In the genomic region with DNA sequence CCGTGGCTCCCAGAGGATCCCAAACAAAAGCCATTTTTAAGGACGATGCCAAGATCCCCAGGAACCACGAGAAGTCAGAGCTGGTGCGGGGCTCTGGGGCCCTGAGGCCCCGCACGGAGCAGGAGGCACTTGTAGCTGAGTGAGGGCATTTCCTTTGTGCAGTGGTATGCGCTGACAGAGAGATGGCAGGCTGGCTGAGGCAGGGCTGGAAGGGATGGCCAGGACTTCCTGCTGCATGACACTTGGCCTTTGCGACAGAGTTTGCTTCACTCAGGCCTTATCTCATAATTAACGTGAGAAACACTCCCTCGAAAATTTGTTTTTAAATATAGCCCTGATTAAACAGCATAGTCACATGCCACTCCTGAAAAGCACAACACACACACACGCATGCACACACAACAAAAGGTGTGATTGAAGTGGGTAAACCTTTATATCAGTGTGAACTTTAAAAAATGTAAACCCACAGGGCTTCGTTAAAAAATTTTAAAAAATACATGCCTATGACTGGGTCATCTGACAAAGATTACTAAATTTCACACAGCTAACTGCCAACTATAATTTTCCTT, we compare ENCODE assay signal across 13 cellular contexts.
A peak's percentile ranks its signal among the peaks of the same experiment; 100 is the strongest.
DNase-seq lines count a peak whose midpoint lies in the region; ATAC-seq, FAIRE-seq and TF ChIP-seq lines count a peak whose summit lies in the region.
"Had no signal": no experiment of that assay in that cellular context is flagged by ENCODE, and none has a peak within 500 bp of the region (broad histone marks: within the 10 kb centered on the region; RNA-seq: fewer than 3 reads in every experiment).

No MANE protein-coding gene starts in this region.

- H3K36me3 Mint-ChIP-seq in natural killer cell = no peaks in the 10 kb centered on the region

- TF ChIP-seq EP300 in HepG2 (IDR thresholded peaks at IDR 0.05; ENCODE audit: low read depth in 2 of 2, low read length in 2 of 2) (no peak), HepG2 (CRISPR knock-in tag; IDR thresholded peaks at IDR 0.05; ENCODE audit: borderline replicate concordance) (no peak), tibial nerve (IDR thresholded peaks at IDR 0.05) (no peak)

- POLR2A ChIA-PET in HepG2 (lab: Yijun Ruan, JAX) = no interaction called here

- DNase-seq in HepG2 (ENCODE audit: low spot score) (no peak), cardiac septum (ENCODE audit: low spot score) (peak; percentile 87), natural killer cell (peak; percentile 52), aorta (peak in 1 of 2 donors; percentile 66), tibial nerve (ENCODE audit: low spot score in 2 of 2) (no peak), GM13976 (ENCODE audit: low spot score) (no peak)
- DNase-seq: ACHN; DND-41; NK-92 treated with Interleukin-12 subunit alpha and Interleukin-12 subunit beta, amount 100 ng/mL, for 24 hours; stimulated activated CD4-positive, alpha-beta T cell treated with anti-CD3 and anti-CD28 coated beads, Interleukin-15, amount 100 ng/mL, for 24 hours had no signal

- ATAC-seq in HepG2 (no peak), natural killer cell (peak; percentile 68 to 82 (median 74)), aorta (ENCODE audit: low FRiP score) (peak; percentile 76), GM21737 (IDR thresholded peaks at IDR 0.05; ENCODE audit: unreplicated experiment) (no peak)

- H3K9me3 Mint-ChIP-seq in natural killer cell = no peaks in the 10 kb centered on the region

- TF ChIP-seq CTCF in liver (IDR thresholded peaks at IDR 0.05; ENCODE audit: low read depth, low read length, missing input control) = no peak
- no peak for TF ChIP-seq CTCF in HepG2 (CRISPR knock-in tag; IDR thresholded peaks at IDR 0.05)
- TF ChIP-seq CTCF in natural killer cell (IDR thresholded peaks at IDR 0.05) = no peak
- no peak for TF ChIP-seq CTCF in tibial nerve (IDR thresholded peaks at IDR 0.05)
- no peak for TF ChIP-seq CTCF in GM13976 (IDR thresholded peaks at IDR 0.05; ENCODE audit: borderline replicate concordance, control extremely low read depth, extremely low read depth, insufficient read depth, missing control alignments)

- no peaks in the 10 kb centered on the region for H4K20me1 ChIP-seq in HepG2 (ENCODE audit: insufficient read depth, low read length)

- BruUV-seq in HepG2 (replicated peaks; lab: Mats Ljungman, UMichigan) = no TSS peak

- no peaks in the 10 kb centered on the region for H3K9me3 ChIP-seq in liver (ENCODE audit: control insufficient read depth in 4 of 4, low read length in 3 of 4)
- H3K9me3 ChIP-seq in HepG2 (ENCODE audit: low read length) = no peaks in the 10 kb centered on the region
- H3K9me3 ChIP-seq in aorta (ENCODE audit: control insufficient read depth, low read length) = no peaks in the 10 kb centered on the region
- no peaks in the 10 kb centered on the region for H3K9me3 ChIP-seq in tibial nerve
- H3K9me3 ChIP-seq: suprapubic skin had no signal

- H3K27ac ChIP-seq in liver (ENCODE audit: low read depth in 1 of 2, low read length in 2 of 2) (peak overlapping the region in 1 of 2 donors; percentile 10), HepG2 (ENCODE audit: extremely low read length, insufficient read depth, low read length) (no peak overlapping the region), aorta (ENCODE audit: low read depth in 1 of 2, low read length in 2 of 2) (no peak overlapping the region), tibial nerve (no peak overlapping the region)
- H3K27ac ChIP-seq: suprapubic skin had no signal

- in situ Hi-C loops in HepG2 (cut with HindIII; ENCODE audit: extremely low pct_ligation_motif_present, low pct_unique_long_range_greater_than_20kb) = loop anchor here (25.0 kb wide), 1 partner anchor 470 kb away; no protein-coding TSS in a partner anchor
- in situ Hi-C loops in GM13976 (cut with MboI; ENCODE audit: low sequenced_read_pairs, unreplicated experiment) = no loop called here

- no peaks in the 10 kb centered on the region for H3K79me2 ChIP-seq in HepG2 (ENCODE audit: insufficient read depth, low read length)

- CTCF ChIA-PET in HepG2 (lab: Yijun Ruan, JAX; ENCODE audit: low intra/inter-chr PET ratio, low total read pairs) = no interaction called here

- TF ChIP-seq RAD21 in liver (IDR thresholded peaks at IDR 0.05) (no peak), HepG2 (CRISPR knock-in tag; IDR thresholded peaks at IDR 0.05) (no peak)

- FAIRE-seq in HepG2 (lab: Jason Lieb, UNC) = no peak

- H3K4me3 ChIP-seq in liver (ENCODE audit: low read depth in 1 of 3, low read length in 3 of 3) = no peak overlapping the region
- no peak overlapping the region for H3K4me3 ChIP-seq in HepG2 (replicated peaks in 1 of 3; ENCODE audit: insufficient read depth in 1 of 3, low read depth in 2 of 3, low read length in 3 of 3)
- no peak overlapping the region for H3K4me3 ChIP-seq in aorta (ENCODE audit: low read length in 2 of 2)
- no peak overlapping the region for H3K4me3 ChIP-seq in tibial nerve
- H3K4me3 ChIP-seq: suprapubic skin had no signal

- H3K4me1 ChIP-seq in liver (ENCODE audit: control insufficient read depth in 4 of 4, insufficient read depth in 4 of 4, low read length in 3 of 4) (peaks cover 0 to 3% (median 0%) of the 10 kb centered on the region in 4 donors), HepG2 (ENCODE audit: insufficient read depth, low read length) (no peaks in the 10 kb centered on the region), aorta (ENCODE audit: control insufficient read depth in 1 of 2, insufficient read depth in 2 of 2, low read length in 2 of 2) (no peaks in the 10 kb centered on the region), tibial nerve (peaks cover 0 to 17% (median 0%) of the 10 kb centered on the region in 4 donors)

- no peaks in the 10 kb centered on the region for H3K27me3 Mint-ChIP-seq in natural killer cell (ENCODE audit: low read depth in 2 of 2)

- TF ChIP-seq POLR2A in HepG2 (IDR thresholded peaks at IDR 0.05; ENCODE audit: insufficient read depth in 1 of 2, low read depth in 2 of 2, low read length in 2 of 2) (no peak), tibial nerve (IDR thresholded peaks at IDR 0.05) (no peak)

- H3K36me3 ChIP-seq in liver (ENCODE audit: control insufficient read depth in 4 of 4, insufficient read depth in 3 of 4, low read depth in 1 of 4, low read length in 3 of 4) (no peaks in the 10 kb centered on the region), HepG2 (replicated peaks in 1 of 2; ENCODE audit: control insufficient read depth in 1 of 2, insufficient read depth in 2 of 2, low read length in 2 of 2) (no peaks in the 10 kb centered on the region), aorta (ENCODE audit: control insufficient read depth in 1 of 2, insufficient read depth in 2 of 2, low read length in 1 of 2) (no peaks in the 10 kb centered on the region), tibial nerve (no peaks in the 10 kb centered on the region)
- H3K36me3 ChIP-seq: suprapubic skin had no signal

- peaks cover 54% of the 10 kb centered on the region in 2 donors for H3K4me1 Mint-ChIP-seq in natural killer cell

- H3K9ac ChIP-seq in liver (ENCODE audit: low read depth in 1 of 2, low read length in 2 of 2) (no peak overlapping the region), HepG2 (ENCODE audit: insufficient read depth, low read depth, low read length) (no peak overlapping the region)

- no peak overlapping the region for H3K4me2 ChIP-seq in HepG2 (ENCODE audit: low read depth, low read length)

- H3K27me3 ChIP-seq in liver (ENCODE audit: control insufficient read depth in 4 of 4, insufficient read depth in 4 of 4, low read length in 3 of 4) (no peaks in the 10 kb centered on the region), HepG2 (ENCODE audit: control insufficient read depth in 1 of 2, insufficient read depth in 2 of 2, low read length in 2 of 2) (no peaks in the 10 kb centered on the region), aorta (ENCODE audit: control insufficient read depth in 1 of 2, insufficient read depth in 2 of 2, low read length in 1 of 2) (no peaks in the 10 kb centered on the region), tibial nerve (no peaks in the 10 kb centered on the region)
- H3K27me3 ChIP-seq: suprapubic skin had no signal

- H3K27ac Mint-ChIP-seq in natural killer cell = peak overlapping the region; percentile 95

- intact Hi-C loops in HepG2 (cut with micrococcal nuclease; ENCODE audit: unreplicated experiment) = no loop called here
- intact Hi-C loops in cardiac septum (cut with DNase I) = no loop called here
- intact Hi-C loops in natural killer cell (cut with micrococcal nuclease) = loop anchor here (1.0 to 5.0 kb wide), 4 partner anchors 60 to 318 kb away; no protein-coding TSS in a partner anchor
- intact Hi-C loops in aorta (cut with DNase I) = no loop called here

- H2AFZ ChIP-seq in HepG2 (ENCODE audit: low read length) = no peak overlapping the region

- WGBS in liver = 67% methylated on average over 12 of the region's 12 CpGs
- 56% methylated on average over 8 of the region's 12 CpGs for WGBS in HepG2 (ENCODE audit: low lambda C conversion rate)
- 72 to 79% methylated on average over 12 of the region's 12 CpGs for WGBS in aorta, 2 donors
- 74 to 75% methylated on average over 12 of the region's 12 CpGs for WGBS in tibial nerve, 2 donors

- H3K4me3 Mint-ChIP-seq in natural killer cell = peak overlapping the region; percentile 85

TF ChIP-seq in liver, 16 proteins besides CTCF, POLR2A, EP300 and RAD21 (continues in another document):
- TF ChIP-seq NR2F2 (IDR thresholded peaks at IDR 0.05) (peak; percentile 67), EGR1 (IDR thresholded peaks at IDR 0.05; ENCODE audit: low read depth in 2 of 2) (no peak)

TF ChIP-seq in HepG2, 621 proteins besides CTCF, POLR2A, EP300 and RAD21:
- TF ChIP-seq ZNF660 (CRISPR knock-in tag; IDR thresholded peaks at IDR 0.05; ENCODE audit: borderline replicate concordance, low read depth) = no peak
- TF ChIP-seq, protein P1, sequence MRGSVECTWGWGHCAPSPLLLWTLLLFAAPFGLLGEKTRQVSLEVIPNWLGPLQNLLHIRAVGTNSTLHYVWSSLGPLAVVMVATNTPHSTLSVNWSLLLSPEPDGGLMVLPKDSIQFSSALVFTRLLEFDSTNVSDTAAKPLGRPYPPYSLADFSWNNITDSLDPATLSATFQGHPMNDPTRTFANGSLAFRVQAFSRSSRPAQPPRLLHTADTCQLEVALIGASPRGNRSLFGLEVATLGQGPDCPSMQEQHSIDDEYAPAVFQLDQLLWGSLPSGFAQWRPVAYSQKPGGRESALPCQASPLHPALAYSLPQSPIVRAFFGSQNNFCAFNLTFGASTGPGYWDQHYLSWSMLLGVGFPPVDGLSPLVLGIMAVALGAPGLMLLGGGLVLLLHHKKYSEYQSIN (CRISPR knock-in tag; IDR thresholded peaks at IDR 0.05; ENCODE audit: borderline replicate concordance) = no peak
- no peak for TF ChIP-seq MTF1 (CRISPR knock-in tag; IDR thresholded peaks at IDR 0.05)
- TF ChIP-seq ZZZ3 (CRISPR knock-in tag; IDR thresholded peaks at IDR 0.05; ENCODE audit: borderline replicate concordance) = no peak
- TF ChIP-seq TBX3 (IDR thresholded peaks at IDR 0.05; ENCODE audit: borderline replicate concordance) = no peak
- TF ChIP-seq RNF2 (conservative IDR thresholded peaks at IDR 0.05; ENCODE audit: low read depth) = no peak
- TF ChIP-seq JUND (CRISPR knock-in tag; IDR thresholded peaks at IDR 0.05) = no peak

Comparison
In these comparisons a context has a peak if more than half of its experiments do, and no peak if none do; other contexts are left out.
1. ATAC-seq: peak in natural killer cell (3 of 3) and aorta (single experiment); none in HepG2 (single experiment) and GM21737 (single experiment).
2. DNase-seq: peak in cardiac septum (single experiment) and natural killer cell (single experiment); none in HepG2 (single experiment), tibial nerve (0 of 2) and GM13976 (single experiment).